Comparison of ENCODE assay signal across 19 cellular contexts in genomic region chr2:237429761-237430160, GRCh38. TPM values are rescaled to one million over a fixed set of nuclear protein-coding genes. Genes with fewer than 3 reads are reported as not detected.
DNase-seq lines count a peak whose midpoint lies in the region; ATAC-seq and TF ChIP-seq lines count a peak whose summit lies in the region.
"Had no signal": no experiment of that assay in that cellular context is flagged by ENCODE, and none has a peak within 500 bp of the region (broad histone marks: within the 10 kb centered on the region; RNA-seq: fewer than 3 reads in every experiment).

No MANE protein-coding gene starts in this region.

- no peaks in the 10 kb centered on the region for H3K36me3 ChIP-seq in ACC112 (ENCODE audit: insufficient read depth, low read length)
- H3K36me3 ChIP-seq in CD8-positive, alpha-beta memory T cell (ENCODE audit: insufficient read depth, low read length): no peaks in the 10 kb centered on the region
- H3K36me3 ChIP-seq: esophagus squamous epithelium, vagina had no signal

- H3K4me3 ChIP-seq in ACC112 (ENCODE audit: low read depth, low read length) (no peak overlapping the region), lower leg skin (ENCODE audit: low read depth, poor library complexity, severe bottlenecking) (no peak overlapping the region)
- no peak overlapping the region for H3K4me3 ChIP-seq in CD8-positive, alpha-beta memory T cell (ENCODE audit: low read length)
- H3K4me3 ChIP-seq: esophagus squamous epithelium, vagina had no signal

- H3K9me3 Mint-ChIP-seq in CD8-positive, alpha-beta memory T cell: no peaks in the 10 kb centered on the region
- H3K9me3 Mint-ChIP-seq in activated CD4-positive, alpha-beta T cell treated with anti-CD3 and anti-CD28 coated beads, Interleukin-2, amount 10 ng/mL, durations not matched to agents 7 days and 5 days: no peaks in the 10 kb centered on the region
- no peaks in the 10 kb centered on the region for H3K9me3 Mint-ChIP-seq in effector memory CD8-positive, alpha-beta T cell
- H3K9me3 Mint-ChIP-seq: dendritic cell treated with granulocyte-macrophage colony-stimulating factor and Interleukin-4, amounts not matched to agents 40 ng/mL and 50 ng/mL, for 4 days had no signal

- H3K27me3 Mint-ChIP-seq in CD8-positive, alpha-beta memory T cell: peaks cover 0 to 4% of the 10 kb centered on the region in 2 donors
- H3K27me3 Mint-ChIP-seq in activated CD4-positive, alpha-beta T cell treated with anti-CD3 and anti-CD28 coated beads, Interleukin-2, amount 10 ng/mL, durations not matched to agents 7 days and 5 days: peaks cover 2% of the 10 kb centered on the region
- no peaks in the 10 kb centered on the region for H3K27me3 Mint-ChIP-seq in effector memory CD8-positive, alpha-beta T cell

- POLR2A ChIA-PET in CD8-positive, alpha-beta memory T cell (lab: Charles Lee): interaction anchor here (1.3 kb wide), 1 partner anchor 19 kb away, joined by 4 read pairs; no protein-coding TSS in a partner anchor
- POLR2A ChIA-PET in activated CD4-positive, alpha-beta T cell treated with anti-CD3 and anti-CD28 coated beads, Interleukin-2, amount 10 ng/mL, durations not matched to agents 7 days and 5 days (lab: Charles Lee): interaction anchor here (1.0 kb wide), 1 partner anchor 11 kb away, joined by 3 read pairs; no protein-coding TSS in a partner anchor

- H3K4me3 Mint-ChIP-seq in CD8-positive, alpha-beta memory T cell: peak overlapping the region in 5 of 7 donors; percentile 19 to 66 (median 34)
- peak overlapping the region; percentile 19 for H3K4me3 Mint-ChIP-seq in activated CD4-positive, alpha-beta T cell treated with anti-CD3 and anti-CD28 coated beads, Interleukin-2, amount 10 ng/mL, durations not matched to agents 7 days and 5 days
- peak overlapping the region in 1 of 2 donors; percentile 43 for H3K4me3 Mint-ChIP-seq in effector memory CD8-positive, alpha-beta T cell
- H3K4me3 Mint-ChIP-seq: dendritic cell treated with granulocyte-macrophage colony-stimulating factor and Interleukin-4, amounts not matched to agents 40 ng/mL and 50 ng/mL, for 4 days; IgD-negative memory B cell had no signal

- TF ChIP-seq POLR2A in lower leg skin (IDR thresholded peaks at IDR 0.05): no peak

- ATAC-seq in effector memory CD8-positive, alpha-beta T cell (replicated peaks): no peak
- ATAC-seq: left cardiac atrium had no signal

- H3K79me2 ChIP-seq in ACC112 (ENCODE audit: control insufficient read depth, insufficient read depth, low read length, unreplicated experiment): no peaks in the 10 kb centered on the region

- H2AFZ ChIP-seq in ACC112 (ENCODE audit: low read length, unreplicated experiment): no peak overlapping the region

- intact Hi-C loops in lower leg skin (cut with DNase I; ENCODE audit: low total_unique reads): no loop called here

- DNase-seq in CD8-positive, alpha-beta memory T cell: peak in 1 of 5 donors; percentile 31
- DNase-seq in activated CD4-positive, alpha-beta T cell treated with anti-CD3 and anti-CD28 coated beads, Interleukin-2, amount 10 ng/mL, durations not matched to agents 7 days and 5 days: peak; percentile 23
- DNase-seq in islet precursor cell: peak; percentile 27
- no peak for DNase-seq in effector memory CD8-positive, alpha-beta T cell
- DNase-seq in lower leg skin (ENCODE audit: low spot score in 2 of 2): no peak
- no peak for DNase-seq in SHP77 treated with DMSO at 0.1 percent for 48 hours (lab: John Stamatoyannopoulos, UW)
- no peak for DNase-seq in SW 1271 (lab: John Stamatoyannopoulos, UW)
- DNase-seq: amniotic stem cell, C1 segment of cervical spinal cord, esophagus squamous epithelium, hippocampal formation, left cardiac atrium, NCI-H1092 treated with DMSO at 0.1 percent for 48 hours, NCI-H446, OCI-M1 had no signal

- WGBS in lower leg skin, 2 donors: 58 to 73% methylated on average over 3 of the region's 3 CpGs

- peaks cover 65 to 80% (median 79%) of the 10 kb centered on the region in 3 donors for H3K4me1 Mint-ChIP-seq in CD8-positive, alpha-beta memory T cell
- peaks cover 91% of the 10 kb centered on the region for H3K4me1 Mint-ChIP-seq in activated CD4-positive, alpha-beta T cell treated with anti-CD3 and anti-CD28 coated beads, Interleukin-2, amount 10 ng/mL, durations not matched to agents 7 days and 5 days
- peaks cover 54 to 56% of the 10 kb centered on the region in 2 donors for H3K4me1 Mint-ChIP-seq in effector memory CD8-positive, alpha-beta T cell (ENCODE audit: low read depth in 2 of 2)

- no peaks in the 10 kb centered on the region for H3K27me3 ChIP-seq in ACC112 (ENCODE audit: insufficient read depth, low read length)
- no peaks in the 10 kb centered on the region for H3K27me3 ChIP-seq in CD8-positive, alpha-beta memory T cell (ENCODE audit: insufficient read depth, low read length, poor library complexity, severe bottlenecking)
- H3K27me3 ChIP-seq: vagina had no signal

- H3K36me3 Mint-ChIP-seq in CD8-positive, alpha-beta memory T cell: no peaks in the 10 kb centered on the region
- peaks cover 7% of the 10 kb centered on the region for H3K36me3 Mint-ChIP-seq in activated CD4-positive, alpha-beta T cell treated with anti-CD3 and anti-CD28 coated beads, Interleukin-2, amount 10 ng/mL, durations not matched to agents 7 days and 5 days (ENCODE audit: low read depth)
- H3K36me3 Mint-ChIP-seq in effector memory CD8-positive, alpha-beta T cell (ENCODE audit: insufficient read depth): no peaks in the 10 kb centered on the region

- peak overlapping the region in 7 of 8 donors; percentile 23 to 77 (median 70) for H3K27ac Mint-ChIP-seq in CD8-positive, alpha-beta memory T cell
- peak overlapping the region; percentile 78 for H3K27ac Mint-ChIP-seq in activated CD4-positive, alpha-beta T cell treated with anti-CD3 and anti-CD28 coated beads, Interleukin-2, amount 10 ng/mL, durations not matched to agents 7 days and 5 days
- H3K27ac Mint-ChIP-seq in effector memory CD8-positive, alpha-beta T cell: no peak overlapping the region
- H3K27ac Mint-ChIP-seq: dendritic cell treated with granulocyte-macrophage colony-stimulating factor and Interleukin-4, amounts not matched to agents 40 ng/mL and 50 ng/mL, for 4 days; IgD-negative memory B cell had no signal

- peaks cover 71% of the 10 kb centered on the region for H3K4me1 ChIP-seq in ACC112 (ENCODE audit: control insufficient read depth, insufficient read depth, low read length, unreplicated experiment)
- peaks cover 64% of the 10 kb centered on the region for H3K4me1 ChIP-seq in CD8-positive, alpha-beta memory T cell (ENCODE audit: insufficient read depth, low read length)

- no peak for TF ChIP-seq CTCF in lower leg skin (IDR thresholded peaks at IDR 0.05)

- CTCF ChIA-PET in CD8-positive, alpha-beta memory T cell (lab: Charles Lee): interaction anchor here (1.4 to 7.4 kb wide), 3 partner anchors 9 to 46 kb away, joined by 5 to 81 read pairs (median 35); no protein-coding TSS in a partner anchor
- CTCF ChIA-PET in activated CD4-positive, alpha-beta T cell treated with anti-CD3 and anti-CD28 coated beads, Interleukin-2, amount 10 ng/mL, durations not matched to agents 7 days and 5 days (lab: Charles Lee): interaction anchor here (1.1 to 3.8 kb wide), 4 partner anchors 9 to 45 kb away, joined by 3 to 20 read pairs (median 5); no protein-coding TSS in a partner anchor

- H3K27ac ChIP-seq in ACC112 (ENCODE audit: low read depth, low read length): peak overlapping the region; percentile 99
- no peak overlapping the region for H3K27ac ChIP-seq in CD8-positive, alpha-beta memory T cell (ENCODE audit: low read depth, low read length)
- H3K27ac ChIP-seq: esophagus squamous epithelium, vagina had no signal

- no peaks in the 10 kb centered on the region for H3K9me3 ChIP-seq in CD8-positive, alpha-beta memory T cell (ENCODE audit: low read length)
- H3K9me3 ChIP-seq: esophagus squamous epithelium, vagina had no signal

RNA-seq across cellular contexts. Expression of gene COL6A3, which starts 15.8 kb away (rescaled TPM):
- 1 to 10 TPM; 7.0 to 9.5 TPM for total RNA-seq in CD8-positive, alpha-beta memory T cell
- polyA plus RNA-seq in CD8-positive, alpha-beta memory T cell: 0.56 TPM
- under 1 TPM; 0.87 to 0.92 TPM for total RNA-seq in activated CD4-positive, alpha-beta T cell treated with anti-CD3 and anti-CD28 coated beads, Interleukin-2, amount 10 ng/mL, durations not matched to agents 7 days and 5 days
- 100 to 1,000 TPM in 1 of 4 donors, 10 to 100 TPM in 3; 43.1 to 204 (median 62.4) TPM for total RNA-seq in lower leg skin
- polyA plus RNA-seq: IgD-negative memory B cell had no signal

RNA-seq across cellular contexts. Expression of gene MLPH, which starts 57.3 kb away (rescaled TPM):
- total RNA-seq in CD8-positive, alpha-beta memory T cell: not detected
- not detected for polyA plus RNA-seq in CD8-positive, alpha-beta memory T cell
- not detected for total RNA-seq in activated CD4-positive, alpha-beta T cell treated with anti-CD3 and anti-CD28 coated beads, Interleukin-2, amount 10 ng/mL, durations not matched to agents 7 days and 5 days
- total RNA-seq in lower leg skin: 10 to 100 TPM; 13.3 to 37.9 (median 19.9) TPM
- polyA plus RNA-seq: IgD-negative memory B cell had no signal

Comparison
In these comparisons a context has a peak if more than half of its experiments do, and no peak if none do; other contexts are left out.
1. DNase-seq: peak in activated CD4-positive, alpha-beta T cell treated with anti-CD3 and anti-CD28 coated beads, Interleukin-2, amount 10 ng/mL, durations not matched to agents 7 days and 5 days (single experiment) and islet precursor cell (single experiment); none in effector memory CD8-positive, alpha-beta T cell (0 of 3), lower leg skin (0 of 2), SHP77 treated with DMSO at 0.1 percent for 48 hours (single experiment) and SW 1271 (0 of 2).
2. H3K27ac Mint-ChIP-seq: peak in CD8-positive, alpha-beta memory T cell (7 of 8) and activated CD4-positive, alpha-beta T cell treated with anti-CD3 and anti-CD28 coated beads, Interleukin-2, amount 10 ng/mL, durations not matched to agents 7 days and 5 days (single experiment); none in effector memory CD8-positive, alpha-beta T cell (0 of 2).
3. RNA of gene COL6A3, which starts 15.8 kb away (total RNA-seq): 43.1 to 204 TPM in lower leg skin; 7.0 to 9.5 TPM in CD8-positive, alpha-beta memory T cell and 0.87 to 0.92 TPM in activated CD4-positive, alpha-beta T cell treated with anti-CD3 and anti-CD28 coated beads, Interleukin-2, amount 10 ng/mL, durations not matched to agents 7 days and 5 days; every median in the first group is over 4 times any median in the second.
4. RNA of gene MLPH, which starts 57.3 kb away (total RNA-seq): 13.3 to 37.9 TPM in lower leg skin; not detected in CD8-positive, alpha-beta memory T cell and not detected in activated CD4-positive, alpha-beta T cell treated with anti-CD3 and anti-CD28 coated beads, Interleukin-2, amount 10 ng/mL, durations not matched to agents 7 days and 5 days; every median in the first group is over 10 times any median in the second.